Comparison of ENCODE assay signal across 6 cellular contexts in the genomic region with DNA sequence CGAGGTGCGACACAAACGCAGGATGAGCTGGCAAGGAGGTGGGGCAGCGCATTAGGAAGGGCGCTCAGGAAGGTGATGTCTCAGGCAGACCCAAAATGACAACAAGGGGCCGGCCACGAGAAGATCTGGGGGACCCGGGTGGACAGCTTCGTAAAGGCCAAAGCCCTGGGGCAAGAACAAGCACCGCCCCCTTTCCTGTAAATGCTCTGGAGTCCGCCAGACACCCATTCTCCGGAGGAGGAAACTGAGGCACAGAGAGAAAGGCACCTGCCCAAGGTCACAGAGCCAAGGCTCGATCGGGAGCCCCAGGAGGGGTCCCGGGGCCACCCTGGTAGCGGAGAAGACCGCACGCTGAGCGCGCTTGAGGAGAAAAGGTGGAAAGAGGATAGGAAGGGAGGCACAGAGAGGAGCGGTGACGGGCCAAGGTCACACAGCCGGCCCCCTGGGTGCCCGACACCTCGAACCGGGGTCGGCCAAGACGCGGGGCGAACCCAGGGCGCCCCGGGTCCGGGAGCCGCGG. TPM values are rescaled to one million over a fixed set of nuclear protein-coding genes. Genes with fewer than 3 reads are reported as not detected.
DNase-seq lines count a peak whose midpoint lies in the region; ATAC-seq, FAIRE-seq and TF ChIP-seq lines count a peak whose summit lies in the region.

No MANE protein-coding gene starts in this region.

- BruUV-seq in OCI-LY7 (replicated peaks; lab: Mats Ljungman, UMichigan) = no TSS peak

- no peak for TF ChIP-seq RAD21 in A549 (conservative IDR thresholded peaks at IDR 0.05 in 1 of 2, IDR thresholded peaks at IDR 0.05 in 1 of 2)

- TF ChIP-seq EP300 in A549 (IDR thresholded peaks at IDR 0.05) = no peak

- intact Hi-C loops in OCI-LY7 (cut with micrococcal nuclease; ENCODE audit: unreplicated experiment) = loop anchor here (2.0 to 10.0 kb wide), 4 partner anchors 59 to 353 kb away; a partner anchor contains a TSS
- intact Hi-C loops in sciatic nerve (cut with DNase I) = no loop called here

- H3K27ac ChIP-seq in A549 = peak overlapping the region; percentile 93
- H3K27ac ChIP-seq in OCI-LY7 (ENCODE audit: low read depth, low read length, poor library complexity, severe bottlenecking) = peak overlapping the region; percentile 80
- peak overlapping the region; percentile 51 for H3K27ac ChIP-seq in ectodermal cell (ENCODE audit: insufficient read depth, low read depth, low read length, poor library complexity, severe bottlenecking)

- H3K4me1 ChIP-seq in A549 (peaks cover 30% of the 10 kb centered on the region), OCI-LY7 (ENCODE audit: insufficient read depth, low read length, poor library complexity, severe bottlenecking) (peaks cover 45% of the 10 kb centered on the region), ectodermal cell (ENCODE audit: control insufficient read depth, insufficient read depth, low read length) (peaks cover 26% of the 10 kb centered on the region)

- no peak for TF ChIP-seq POLR2A in A549 (IDR thresholded peaks at IDR 0.05; ENCODE audit: low read length)

- H3K4me3 ChIP-seq in A549 = peak overlapping the region; percentile 75
- peak overlapping the region; percentile 95 for H3K4me3 ChIP-seq in OCI-LY7 (ENCODE audit: low read depth, low read length, poor library complexity, severe bottlenecking)
- H3K4me3 ChIP-seq in ectodermal cell (ENCODE audit: insufficient read depth, low read depth, low read length) = peak overlapping the region; percentile 96

- POLR2A ChIA-PET in A549 (lab: Yijun Ruan, JAX) (interaction anchor here (0.6 to 2.2 kb wide), 7 partner anchors 11 to 98 kb away, joined by 3 to 13 read pairs (median 5); a partner anchor contains a TSS), OCI-LY7 (lab: Charles Lee) (interaction anchor here (0.6 to 1.3 kb wide), 6 partner anchors 10 to 1827 kb away, joined by 3 to 5 read pairs (median 3); a partner anchor contains a TSS)

- H3K4me2 ChIP-seq in A549 = peak overlapping the region; percentile 90
- peak overlapping the region; percentile 97 for H3K4me2 ChIP-seq in OCI-LY7 (ENCODE audit: low read length)

- TF ChIP-seq CTCF in A549 (IDR thresholded peaks at IDR 0.05) (no peak), OCI-LY7 (conservative IDR thresholded peaks at IDR 0.05; ENCODE audit: low read length) (no peak)

- H3K27me3 ChIP-seq in ectodermal cell (ENCODE audit: control insufficient read depth, insufficient read depth, low read length, poor library complexity, severe bottlenecking) = no peaks in the 10 kb centered on the region

- DNase-seq in A549 (ENCODE audit: low read depth in 1 of 2, low spot score in 1 of 2) (no peak), OCI-LY7 (ENCODE audit: low spot score) (peak; percentile 23), sciatic nerve (ENCODE audit: low spot score) (peak; percentile 67)
- DNase-seq in effector CD4-positive, alpha-beta T cell = no peak

- peaks cover 84% of the 10 kb centered on the region for H3K36me3 ChIP-seq in OCI-LY7 (ENCODE audit: insufficient read depth, low read length)
- H3K36me3 ChIP-seq in ectodermal cell (ENCODE audit: control insufficient read depth, insufficient read depth, low read length) = peaks cover 15% of the 10 kb centered on the region

- CTCF ChIA-PET in A549 (lab: Yijun Ruan, JAX) (interaction anchor here (1.0 to 1.4 kb wide), 3 partner anchors 11 to 37 kb away, joined by 3 to 4 read pairs (median 4); no protein-coding TSS in a partner anchor), OCI-LY7 (lab: Charles Lee; ENCODE audit: unreplicated experiment) (no interaction called here)

- peaks cover 47% of the 10 kb centered on the region for H4K20me1 ChIP-seq in OCI-LY7 (ENCODE audit: insufficient read depth, low read length)

- H3K79me2 ChIP-seq in OCI-LY7 (ENCODE audit: insufficient read depth, low read depth, low read length) = peaks cover 96% of the 10 kb centered on the region

- WGBS in A549 (ENCODE audit: missing lambda C conversion rate) = 0% methylated on average over 17 of the region's 35 CpGs
- 1% methylated on average over 35 of the region's 35 CpGs for WGBS in ectodermal cell, 2 experiments

- ATAC-seq in A549 = peak in 1 of 2 experiments; percentile 17; a peak in 3 of 6 replicates
- no peak for ATAC-seq in sciatic nerve
- ATAC-seq in GM18858 (IDR thresholded peaks at IDR 0.05; ENCODE audit: unreplicated experiment) = no peak

- H3K9me3 ChIP-seq in A549 (no peaks in the 10 kb centered on the region), OCI-LY7 (ENCODE audit: low read length) (no peaks in the 10 kb centered on the region), ectodermal cell (ENCODE audit: control insufficient read depth, low read length) (no peaks in the 10 kb centered on the region)

- FAIRE-seq in A549 (lab: Jason Lieb, UNC) = no peak

- no peaks in the 10 kb centered on the region for H3K9me2 ChIP-seq in OCI-LY7 (ENCODE audit: insufficient read depth, low read length)

- peak overlapping the region; percentile 24; the same call in 1 of the 2 replicates for H2AFZ ChIP-seq in OCI-LY7 (ENCODE audit: low read length)

TF ChIP-seq in A549, 52 proteins besides CTCF, POLR2A, EP300 and RAD21:
- TF ChIP-seq KDM1A (IDR thresholded peaks at IDR 0.05; ENCODE audit: low read depth) (peak; percentile 54; the same call in 1 of the 2 replicates), ZFP36 (IDR thresholded peaks at IDR 0.05; ENCODE audit: borderline replicate concordance, partially characterized antibody) (peak; percentile 30), JUN (IDR thresholded peaks at IDR 0.05) (no peak; a peak in 1 of 5 replicates)

RNA-seq across cellular contexts. Expression of a gene that starts 0.6 kb away (rescaled TPM):
- polyA plus RNA-seq in A549 (2011; rRNA removed) (23.4 and 33.2 TPM in 2 replicates), A549 (2017; fragmentation: RNase III; extraction: RNeasy Plus Mini Kit Qiagen cat#74134 plus additional on column Dnase treatment) (42.2 to 52.3 TPM (median 51.2 TPM) in 3 replicates)
- 40.5 and 46.1 TPM in 2 replicates for polyA plus RNA-seq in A549 (2012; cell fraction: cytosol; rRNA removed)
- 49.2 and 67.8 TPM in 2 replicates for polyA plus RNA-seq in A549 (2012; cell fraction: nucleus; rRNA removed)
- polyA minus RNA-seq in A549 (2011; rRNA and poly(A)+ RNA removed) = 25.1 and 29.9 TPM in 2 replicates
- total RNA-seq in OCI-LY7 (2014; rRNA removed; shearing (Covaris generic)) = 51.7 and 52.8 TPM in 2 replicates
- total RNA-seq in OCI-LY7 (2022) (103 and 111 TPM in 2 replicates), sciatic nerve (121 TPM)
- polyA plus RNA-seq in ectodermal cell (2013, experiment 1 of 4) = 73.6 TPM
- 63.5 TPM for polyA plus RNA-seq in ectodermal cell (2013, experiment 2 of 4)
- polyA plus RNA-seq in ectodermal cell (2013, experiment 3 of 4) = 41.0 TPM
- polyA plus RNA-seq in ectodermal cell (2013, experiment 4 of 4) = 43.6 TPM

RNA-seq across cellular contexts. Expression of a gene that starts 0.9 kb away (rescaled TPM):
- polyA plus RNA-seq in A549 (2011; rRNA removed) (37.5 and 55.0 TPM in 2 replicates), A549 (2017; fragmentation: RNase III; extraction: RNeasy Plus Mini Kit Qiagen cat#74134 plus additional on column Dnase treatment) (69.8 to 74.3 TPM (median 74.0 TPM) in 3 replicates)
- 94.3 and 109 TPM in 2 replicates for polyA plus RNA-seq in A549 (2012; cell fraction: cytosol; rRNA removed)
- 182 and 209 TPM in 2 replicates for polyA plus RNA-seq in A549 (2012; cell fraction: nucleus; rRNA removed)
- 16.4 and 17.4 TPM in 2 replicates for polyA minus RNA-seq in A549 (2011; rRNA and poly(A)+ RNA removed)
- total RNA-seq in OCI-LY7 (2014; rRNA removed; shearing (Covaris generic)) = 68.9 and 79.4 TPM in 2 replicates
- total RNA-seq in OCI-LY7 (2022) (172 and 177 TPM in 2 replicates), sciatic nerve (115 TPM)
- polyA plus RNA-seq in ectodermal cell (2013, experiment 1 of 4) = 159 TPM
- 125 TPM for polyA plus RNA-seq in ectodermal cell (2013, experiment 2 of 4)
- 87.7 TPM for polyA plus RNA-seq in ectodermal cell (2013, experiment 3 of 4)
- 100 TPM for polyA plus RNA-seq in ectodermal cell (2013, experiment 4 of 4)

RNA-seq across cellular contexts. Expression of a gene that starts 54.3 kb away (rescaled TPM):
- 1.2 TPM in 2 replicates for polyA plus RNA-seq in A549 (2011; rRNA removed)
- polyA plus RNA-seq in A549 (2012; cell fraction: cytosol; rRNA removed) = 1.2 and 1.3 TPM in 2 replicates
- 0.54 and 1.3 TPM in 2 replicates for polyA plus RNA-seq in A549 (2012; cell fraction: nucleus; rRNA removed)
- polyA plus RNA-seq in A549 (2017; fragmentation: RNase III; extraction: RNeasy Plus Mini Kit Qiagen cat#74134 plus additional on column Dnase treatment) = 1.6 to 1.9 TPM (median 1.8 TPM) in 3 replicates
- 1.1 and 1.4 TPM in 2 replicates for polyA minus RNA-seq in A549 (2011; rRNA and poly(A)+ RNA removed)
- total RNA-seq in OCI-LY7 (2014; rRNA removed; shearing (Covaris generic)) = 0.41 and 0.60 TPM in 2 replicates
- total RNA-seq in OCI-LY7 (2022) = 1.2 and 2.1 TPM in 2 replicates
- polyA plus RNA-seq in ectodermal cell (2013, experiment 1 of 4) = 2.6 TPM
- 2.8 TPM for polyA plus RNA-seq in ectodermal cell (2013, experiment 2 of 4)
- 2.1 TPM for polyA plus RNA-seq in ectodermal cell (2013, experiment 3 of 4)
- polyA plus RNA-seq in ectodermal cell (2013, experiment 4 of 4) = 3.7 TPM
- 3.7 TPM for total RNA-seq in sciatic nerve

RNA-seq across cellular contexts. Expression of a gene that starts 58.3 kb away (rescaled TPM):
- polyA plus RNA-seq in A549 (2011; rRNA removed) (19.1 and 20.5 TPM in 2 replicates), A549 (2017; fragmentation: RNase III; extraction: RNeasy Plus Mini Kit Qiagen cat#74134 plus additional on column Dnase treatment) (43.1 to 48.8 TPM (median 48.6 TPM) in 3 replicates)
- polyA plus RNA-seq in A549 (2012; cell fraction: cytosol; rRNA removed) = 60.3 and 75.4 TPM in 2 replicates
- polyA plus RNA-seq in A549 (2012; cell fraction: nucleus; rRNA removed) = 50.4 and 61.7 TPM in 2 replicates
- polyA minus RNA-seq in A549 (2011; rRNA and poly(A)+ RNA removed) = 9.2 and 11.4 TPM in 2 replicates
- 102 and 119 TPM in 2 replicates for total RNA-seq in OCI-LY7 (2014; rRNA removed; shearing (Covaris generic))
- total RNA-seq in OCI-LY7 (2022) (39.2 and 41.7 TPM in 2 replicates), sciatic nerve (35.9 TPM)
- 16.3 TPM for polyA plus RNA-seq in ectodermal cell (2013, experiment 1 of 4)
- polyA plus RNA-seq in ectodermal cell (2013, experiment 2 of 4) = 18.0 TPM
- 22.3 TPM for polyA plus RNA-seq in ectodermal cell (2013, experiment 3 of 4)
- polyA plus RNA-seq in ectodermal cell (2013, experiment 4 of 4) = 22.4 TPM

RNA-seq across cellular contexts. Expression of a gene that starts 58.8 kb away (rescaled TPM):
- polyA plus RNA-seq in A549 (2011; rRNA removed) = 2.5 and 2.8 TPM in 2 replicates
- 3.9 and 5.9 TPM in 2 replicates for polyA plus RNA-seq in A549 (2012; cell fraction: cytosol; rRNA removed)
- 6.4 and 7.5 TPM in 2 replicates for polyA plus RNA-seq in A549 (2012; cell fraction: nucleus; rRNA removed)
- 2.7 to 4.8 TPM (median 4.8 TPM) in 3 replicates for polyA plus RNA-seq in A549 (2017; fragmentation: RNase III; extraction: RNeasy Plus Mini Kit Qiagen cat#74134 plus additional on column Dnase treatment)
- 0.87 and 1.2 TPM in 2 replicates for polyA minus RNA-seq in A549 (2011; rRNA and poly(A)+ RNA removed)
- total RNA-seq in OCI-LY7 (2014; rRNA removed; shearing (Covaris generic)) = 2.1 and 4.6 TPM in 2 replicates
- total RNA-seq in OCI-LY7 (2022) = 4.6 and 4.9 TPM in 2 replicates
- polyA plus RNA-seq in ectodermal cell (2013, experiment 1 of 4) = 35.0 TPM
- 38.7 TPM for polyA plus RNA-seq in ectodermal cell (2013, experiment 2 of 4)
- 38.7 TPM for polyA plus RNA-seq in ectodermal cell (2013, experiment 3 of 4)
- 35.8 TPM for polyA plus RNA-seq in ectodermal cell (2013, experiment 4 of 4)
- 3.7 TPM for total RNA-seq in sciatic nerve

Comparison
In these comparisons a context has a peak if more than half of its experiments do, and no peak if none do; other contexts are left out.
1. DNase-seq: peak in OCI-LY7 (single experiment) and sciatic nerve (single experiment); none in A549 (0 of 2) and effector CD4-positive, alpha-beta T cell (single experiment).
2. Peak in every context shown above with its lines, with median percentiles within 50 percentile points of each other: H3K27ac ChIP-seq and H3K4me3 ChIP-seq.